ENCODE assay signal across 8 cellular contexts in the genomic region with DNA sequence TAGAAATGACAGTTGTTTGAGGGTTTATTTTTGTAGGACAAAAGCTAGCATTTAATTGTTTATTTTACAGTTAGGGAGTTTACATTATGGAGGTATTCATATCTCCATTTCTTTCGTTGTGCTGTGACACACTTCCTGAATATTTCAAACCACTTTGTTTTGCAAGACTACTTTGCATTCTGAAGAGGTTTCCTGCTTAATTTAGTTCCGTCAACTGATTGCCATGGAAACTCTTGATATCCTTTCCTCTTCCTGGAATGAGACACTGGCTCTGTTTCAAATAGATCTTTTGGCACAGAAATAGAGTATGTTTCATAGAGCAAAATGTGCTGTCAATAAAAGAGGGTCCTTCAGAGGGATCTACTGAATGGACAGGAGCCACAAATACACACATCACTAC.
DNase-seq lines count a peak whose midpoint lies in the region; ATAC-seq and TF ChIP-seq lines count a peak whose summit lies in the region.

No MANE protein-coding gene starts in this region.

- no peak overlapping the region for H3K27ac Mint-ChIP-seq in activated CD8-positive, alpha-beta T cell treated with anti-CD3 and anti-CD28 coated beads for 36 hours

- peak; percentile 27 for ATAC-seq in activated CD8-positive, alpha-beta T cell treated with anti-CD3 and anti-CD28 coated beads for 36 hours
- peak; percentile 36 for ATAC-seq in left colon
- ATAC-seq in HG03439 (IDR thresholded peaks at IDR 0.05; ENCODE audit: unreplicated experiment): no peak

- H3K9me3 Mint-ChIP-seq in activated CD8-positive, alpha-beta T cell treated with anti-CD3 and anti-CD28 coated beads for 36 hours: no peaks in the 10 kb centered on the region

- TF ChIP-seq CTCF in AG09309 (IDR thresholded peaks at IDR 0.05; ENCODE audit: control insufficient read depth, insufficient read depth, low read depth, low read length, missing control alignments): no peak
- no peak for TF ChIP-seq CTCF in activated CD8-positive, alpha-beta T cell treated with anti-CD3 and anti-CD28 coated beads for 36 hours (IDR thresholded peaks at IDR 0.05)

- H3K36me3 Mint-ChIP-seq in activated CD8-positive, alpha-beta T cell treated with anti-CD3 and anti-CD28 coated beads for 36 hours (ENCODE audit: low read depth): no peaks in the 10 kb centered on the region

- intact Hi-C loops in activated CD8-positive, alpha-beta T cell treated with anti-CD3 and anti-CD28 coated beads for 36 hours (cut with micrococcal nuclease): no loop called here
- intact Hi-C loops in left colon (cut with DNase I, micrococcal nuclease): no loop called here

- peaks cover 14% of the 10 kb centered on the region for H3K4me1 Mint-ChIP-seq in activated CD8-positive, alpha-beta T cell treated with anti-CD3 and anti-CD28 coated beads for 36 hours (ENCODE audit: low read depth)

- DNase-seq in AG09309 (ENCODE audit: low read depth): peak; percentile 73
- DNase-seq in KG1 (lab: John Stamatoyannopoulos, UW): peak; percentile 19
- no peak for DNase-seq in activated CD8-positive, alpha-beta T cell treated with anti-CD3 and anti-CD28 coated beads for 36 hours
- no peak for DNase-seq in left colon
- DNase-seq in NCI-H187 (lab: John Stamatoyannopoulos, UW): no peak
- no peak for DNase-seq in SW480 (ENCODE audit: low spot score)
- no peak for DNase-seq in NCI-H82 treated with DMSO at 0.1 percent for 48 hours (lab: John Stamatoyannopoulos, UW; ENCODE audit: unreplicated experiment)

- CTCF ChIA-PET in activated CD8-positive, alpha-beta T cell treated with anti-CD3 and anti-CD28 coated beads for 36 hours (lab: Charles Lee): no interaction called here

- H3K4me3 Mint-ChIP-seq in activated CD8-positive, alpha-beta T cell treated with anti-CD3 and anti-CD28 coated beads for 36 hours: no peak overlapping the region

- H3K27me3 Mint-ChIP-seq in activated CD8-positive, alpha-beta T cell treated with anti-CD3 and anti-CD28 coated beads for 36 hours: peaks cover 14% of the 10 kb centered on the region

- no peak overlapping the region for H3K4me3 ChIP-seq in AG09309 (ENCODE audit: control insufficient read depth, low read depth, low read length)

- POLR2A ChIA-PET in activated CD8-positive, alpha-beta T cell treated with anti-CD3 and anti-CD28 coated beads for 36 hours (lab: Charles Lee): no interaction called here

Comparison
In these comparisons a context has a peak if more than half of its experiments do, and no peak if none do; other contexts are left out.
1. DNase-seq: peak in AG09309 (single experiment) and KG1 (single experiment); none in activated CD8-positive, alpha-beta T cell treated with anti-CD3 and anti-CD28 coated beads for 36 hours (single experiment), left colon (0 of 2), NCI-H187 (0 of 2), SW480 (single experiment) and NCI-H82 treated with DMSO at 0.1 percent for 48 hours (single experiment).